10 cellular contexts compared by ENCODE assay signal in genomic region chr12:29152223-29152868, GRCh38. TPM values are rescaled to one million over a fixed set of nuclear protein-coding genes. Genes with fewer than 3 reads are reported as not detected.
DNase-seq lines count a peak whose midpoint lies in the region; ATAC-seq and TF ChIP-seq lines count a peak whose summit lies in the region.
"Had no signal": no experiment of that assay in that cellular context is flagged by ENCODE, and none has a peak within 500 bp of the region (broad histone marks: within the 10 kb centered on the region; RNA-seq: fewer than 3 reads in every experiment).

No MANE protein-coding gene starts in this region.

- H3K27ac Mint-ChIP-seq in endothelial cell (ENCODE audit: unreplicated experiment): no peak overlapping the region

- ATAC-seq in GM18868 (IDR thresholded peaks at IDR 0.05; ENCODE audit: unreplicated experiment) (peak; percentile 81), HG02588 (IDR thresholded peaks at IDR 0.05; ENCODE audit: unreplicated experiment) (peak; percentile 83), mucosa of descending colon (peak; percentile 37)

- no peaks in the 10 kb centered on the region for H3K9me3 ChIP-seq in mucosa of descending colon
- no peaks in the 10 kb centered on the region for H3K9me3 ChIP-seq in stomach

- TF ChIP-seq EP300 in stomach (IDR thresholded peaks at IDR 0.05): no peak

- H3K4me1 ChIP-seq in mucosa of descending colon (ENCODE audit: low read depth) (peaks cover 18% of the 10 kb centered on the region), stomach (peaks cover 0 to 50% (median 29%) of the 10 kb centered on the region in 4 donors)

- DNase-seq in HL-60 (ENCODE audit: low read depth in 1 of 2, low spot score in 1 of 2) (peak in 1 of 2 experiments; percentile 54), mucosa of descending colon (no peak), stomach (no peak), DMS 273 treated with DMSO at 0.1 percent for 48 hours (lab: John Stamatoyannopoulos, UW) (no peak), endothelial cell (ENCODE audit: low spot score) (no peak), NCI-H2081 (lab: John Stamatoyannopoulos, UW) (no peak)
- DNase-seq: NCI-H1417; stimulated activated CD4-positive, alpha-beta T cell treated with anti-CD3 and anti-CD28 coated beads, Interleukin-4, amount 100 ng/mL, for 24 hours had no signal

- intact Hi-C loops in mucosa of descending colon (cut with DNase I, micrococcal nuclease): no loop called here
- intact Hi-C loops in stomach (cut with DNase I; ENCODE audit: low total_unique reads): no loop called here

- no peaks in the 10 kb centered on the region for H3K36me3 ChIP-seq in mucosa of descending colon (ENCODE audit: low read depth)
- H3K36me3 ChIP-seq in stomach: no peaks in the 10 kb centered on the region

- H3K4me3 Mint-ChIP-seq in endothelial cell (ENCODE audit: unreplicated experiment): no peak overlapping the region

- H3K27me3 Mint-ChIP-seq in endothelial cell (ENCODE audit: unreplicated experiment): peaks cover 3% of the 10 kb centered on the region

- TF ChIP-seq CTCF in HL-60 (IDR thresholded peaks at IDR 0.05; ENCODE audit: insufficient read depth, low read length) (no peak), mucosa of descending colon (IDR thresholded peaks at IDR 0.05) (no peak), stomach (IDR thresholded peaks at IDR 0.05) (no peak), endothelial cell (IDR thresholded peaks at IDR 0.05; ENCODE audit: unreplicated experiment) (no peak)

- WGBS in stomach, 5 donors: 56 to 79% (median 76%) methylated on average over 1 of the region's 1 CpG

- no peak overlapping the region for H3K4me3 ChIP-seq in HL-60 (replicated peaks; ENCODE audit: insufficient read depth, low read length)
- H3K4me3 ChIP-seq in mucosa of descending colon: no peak overlapping the region
- H3K4me3 ChIP-seq in stomach: no peak overlapping the region

- peak overlapping the region; percentile 94; the same call in 1 of the 2 replicates for H3K27ac ChIP-seq in HL-60 (replicated peaks)
- H3K27ac ChIP-seq in stomach: peak overlapping the region in 2 of 5 donors; percentile 15 to 20

- H3K27me3 ChIP-seq in HL-60 (ENCODE audit: insufficient read depth, poor library complexity, severe bottlenecking): no peaks in the 10 kb centered on the region
- peaks cover 0 to 13% (median 0%) of the 10 kb centered on the region in 3 donors for H3K27me3 ChIP-seq in stomach

- H3K9me3 Mint-ChIP-seq in endothelial cell (ENCODE audit: unreplicated experiment): no peaks in the 10 kb centered on the region

- H3K36me3 Mint-ChIP-seq in endothelial cell (ENCODE audit: low read depth, unreplicated experiment): no peaks in the 10 kb centered on the region

- no peak for TF ChIP-seq POLR2A in stomach (IDR thresholded peaks at IDR 0.05)

- H3K4me1 Mint-ChIP-seq in endothelial cell (ENCODE audit: unreplicated experiment): peaks cover 48% of the 10 kb centered on the region

RNA-seq across cellular contexts. Expression of gene FAR2, which starts 3.3 kb away (rescaled TPM):
- total RNA-seq in mucosa of descending colon: 10 to 100 TPM; 39.7 to 93.0 (median 72.2) TPM
- total RNA-seq in stomach: 10 to 100 TPM in 2 of 5 donors, 1 to 10 TPM in 2, not detected in 1; 2.3 to 96.7 (median 10.0) TPM
- 1 to 10 TPM; 1.7 to 3.3 (median 2.0) TPM for polyA plus RNA-seq in stomach
- total RNA-seq in endothelial cell (ENCODE audit: unreplicated experiment): 104 TPM
